ENCODE assay signal across 8 cellular contexts in the genomic region with DNA sequence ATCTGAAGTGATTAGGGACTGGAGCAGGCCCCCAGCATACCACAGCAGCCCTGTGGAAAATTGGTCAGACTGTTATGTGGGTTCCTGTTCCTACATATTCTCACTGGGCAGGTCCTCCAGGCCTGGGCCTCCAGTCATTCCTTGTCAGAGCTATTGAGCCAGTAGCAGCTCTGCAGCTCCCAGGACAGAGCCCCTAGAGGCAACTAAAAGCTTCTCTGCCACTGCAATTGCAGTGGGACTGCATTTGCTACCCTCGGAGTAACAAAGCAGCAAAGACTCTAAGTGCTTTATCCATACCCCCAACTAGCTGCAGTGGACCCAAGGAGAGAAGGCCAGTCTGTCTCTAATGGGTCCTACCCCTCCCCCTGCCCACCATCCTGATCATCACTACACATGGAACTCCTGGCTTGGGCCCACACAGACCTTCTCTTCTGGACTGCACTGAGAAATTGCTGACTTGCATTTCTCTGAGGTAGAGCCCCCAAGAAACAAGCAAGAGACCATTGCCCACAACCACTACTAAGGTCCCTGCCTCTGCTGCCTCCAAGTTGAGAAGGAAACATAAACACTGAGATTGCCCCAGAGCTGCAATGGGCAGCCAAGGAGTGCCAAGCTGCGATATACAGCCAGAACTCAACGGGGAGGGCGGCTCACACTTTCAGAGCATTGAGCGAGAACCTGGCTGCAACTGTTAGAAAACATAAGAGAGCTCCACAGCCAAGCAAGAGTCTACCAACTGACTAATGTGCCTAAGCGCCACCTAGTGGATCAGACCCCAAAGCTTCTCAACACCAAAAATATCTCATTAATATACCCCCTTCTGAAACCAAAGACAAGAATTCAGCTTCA.
DNase-seq lines count a peak whose midpoint lies in the region; ATAC-seq and TF ChIP-seq lines count a peak whose summit lies in the region.

No MANE protein-coding gene starts in this region.

- no peaks in the 10 kb centered on the region for H3K27me3 Mint-ChIP-seq in brain

- peak; percentile 55 to 73 for TF ChIP-seq CTCF in brain (conservative IDR thresholded peaks at IDR 0.05)

- no peaks in the 10 kb centered on the region for H3K4me1 Mint-ChIP-seq in brain

- no peak overlapping the region for H3K4me3 Mint-ChIP-seq in brain

- intact Hi-C loops in left cardiac atrium (cut with DNase I) = no loop called here

- H3K27ac Mint-ChIP-seq in brain = peak overlapping the region in 2 of 5 experiments; percentile 21 to 85

- DNase-seq in GM03348 (ENCODE audit: low spot score) (peak; percentile 5), NCI-H526 treated with DMSO at 0.1 percent for 48 hours (lab: John Stamatoyannopoulos, UW) (peak; percentile 51), myocyte (ENCODE audit: low read depth) (peak; percentile 15), left cardiac atrium (no peak)
- DNase-seq in activated CD4-positive, CD25-positive, alpha-beta regulatory T cell (lab: John Stamatoyannopoulos, UW) = no peak

- peak; percentile 87 for ATAC-seq in GM19455 (IDR thresholded peaks at IDR 0.05; ENCODE audit: unreplicated experiment)
- ATAC-seq in HG03342 (IDR thresholded peaks at IDR 0.05; ENCODE audit: unreplicated experiment) = peak; percentile 89
- ATAC-seq in left cardiac atrium = no peak

- H3K36me3 Mint-ChIP-seq in brain = no peaks in the 10 kb centered on the region

- H3K9me3 Mint-ChIP-seq in brain = peaks cover 0 to 5% (median 0%) of the 10 kb centered on the region in 5 experiments

Comparison
In these comparisons a context has a peak if more than half of its experiments do, and no peak if none do; other contexts are left out.
1. DNase-seq: peak in GM03348 (single experiment), NCI-H526 treated with DMSO at 0.1 percent for 48 hours (single experiment) and myocyte (single experiment); none in activated CD4-positive, CD25-positive, alpha-beta regulatory T cell (0 of 4) and left cardiac atrium (single experiment).
2. ATAC-seq: peak in GM19455 (single experiment) and HG03342 (single experiment); none in left cardiac atrium (0 of 2).